In the genomic region with DNA sequence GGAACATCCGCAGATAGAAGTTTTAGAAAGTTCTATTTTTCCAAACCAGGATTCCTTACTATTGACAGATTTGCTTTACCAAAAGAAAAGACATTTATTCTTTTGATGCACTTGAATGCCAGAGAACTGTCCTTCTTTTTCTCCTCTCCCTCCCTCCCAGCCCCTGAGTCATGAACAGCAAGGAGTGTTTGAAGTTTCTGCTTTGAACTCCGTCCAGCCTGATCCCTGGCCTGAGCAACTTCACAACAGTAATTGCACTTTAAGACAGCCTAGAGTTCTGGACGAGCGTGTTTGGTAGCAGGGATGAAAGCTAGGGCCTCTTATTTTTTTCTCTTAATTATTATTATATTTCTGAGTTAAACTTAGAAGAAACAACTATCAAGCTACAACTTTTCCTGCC, we compare ENCODE assay signal across 1 cellular context.
TF ChIP-seq lines count a peak whose summit lies in the region.

No MANE protein-coding gene starts in this region.

TF ChIP-seq in SK-N-SH treated with all-trans-retinoic acid at 6 μM for 48 hours, 23 proteins besides CTCF, POLR2A, EP300 and RAD21 (continued from another document):
- no peak for TF ChIP-seq CREB5 (CRISPR knock-in tag; IDR thresholded peaks at IDR 0.05; ENCODE audit: low read depth)
